In genomic region chr2:230327418-230328154, GRCh38 we compare ENCODE assay signal across 8 cellular contexts. TPM values are rescaled to one million over a fixed set of nuclear protein-coding genes. Genes with fewer than 3 reads are reported as not detected.
DNase-seq lines count a peak whose midpoint lies in the region; ATAC-seq and TF ChIP-seq lines count a peak whose summit lies in the region.

No MANE protein-coding gene starts in this region.

- no peak for TF ChIP-seq EP300 in esophagus muscularis mucosa (IDR thresholded peaks at IDR 0.05)

- ATAC-seq in HG03045 (IDR thresholded peaks at IDR 0.05; ENCODE audit: unreplicated experiment) = peak; percentile 52
- peak; percentile 29 for ATAC-seq in sciatic nerve

- BruUV-seq in PC-9 (replicated peaks; lab: Mats Ljungman, UMichigan) = TSS peak; percentile 64

- H3K4me3 ChIP-seq in PC-9 = peak overlapping the region; percentile 67
- H3K4me3 ChIP-seq in esophagus muscularis mucosa = peak overlapping the region; percentile 47 to 58 (median 53)

- H3K9me3 Mint-ChIP-seq in activated CD4-positive, alpha-beta T cell treated with anti-CD3 and anti-CD28 coated beads, Interleukin-2, amount 10 ng/mL, durations not matched to agents 7 days and 5 days = peaks cover 16% of the 10 kb centered on the region

- intact Hi-C loops in PC-9 (cut with micrococcal nuclease; ENCODE audit: unreplicated experiment) (loop anchor here (2.0 to 10.0 kb wide), 3 partner anchors 85 to 397 kb away; no protein-coding TSS in a partner anchor), esophagus muscularis mucosa (cut with DNase I) (no loop called here), sciatic nerve (cut with DNase I) (no loop called here)

- POLR2A ChIA-PET in activated CD4-positive, alpha-beta T cell treated with anti-CD3 and anti-CD28 coated beads, Interleukin-2, amount 10 ng/mL, durations not matched to agents 7 days and 5 days (lab: Charles Lee) = interaction anchor here (0.6 to 1.7 kb wide), 6 partner anchors 9 to 395 kb away, joined by 3 to 9 read pairs (median 3); partner anchors contain the start of gene SP110
- POLR2A ChIA-PET in PC-9 (lab: Charles Lee; ENCODE audit: unreplicated experiment) = no interaction called here

- H3K36me3 ChIP-seq in PC-9 (ENCODE audit: low read depth) (no peaks in the 10 kb centered on the region), esophagus muscularis mucosa (no peaks in the 10 kb centered on the region)

- CTCF ChIA-PET in activated CD4-positive, alpha-beta T cell treated with anti-CD3 and anti-CD28 coated beads, Interleukin-2, amount 10 ng/mL, durations not matched to agents 7 days and 5 days (lab: Charles Lee) = interaction anchor here (0.8 to 1.6 kb wide), 4 partner anchors 11 to 731 kb away, joined by 3 to 7 read pairs (median 5); no protein-coding TSS in a partner anchor
- CTCF ChIA-PET in PC-9 (lab: Charles Lee) = interaction anchor here (0.7 to 1.0 kb wide), 2 partner anchors 167 to 273 kb away, joined by 3 to 7 read pairs; no protein-coding TSS in a partner anchor

- H3K36me3 Mint-ChIP-seq in activated CD4-positive, alpha-beta T cell treated with anti-CD3 and anti-CD28 coated beads, Interleukin-2, amount 10 ng/mL, durations not matched to agents 7 days and 5 days (ENCODE audit: low read depth) = peaks cover 75% of the 10 kb centered on the region

- TF ChIP-seq POLR2A in esophagus muscularis mucosa (IDR thresholded peaks at IDR 0.05; ENCODE audit: low read depth) = no peak

- peak overlapping the region; percentile 87 for H3K4me3 Mint-ChIP-seq in activated CD4-positive, alpha-beta T cell treated with anti-CD3 and anti-CD28 coated beads, Interleukin-2, amount 10 ng/mL, durations not matched to agents 7 days and 5 days

- no peak for DNase-seq in activated CD4-positive, alpha-beta T cell treated with anti-CD3 and anti-CD28 coated beads, Interleukin-2, amount 10 ng/mL, durations not matched to agents 7 days and 5 days
- DNase-seq in activated CD4-positive, alpha-beta T cell treated with anti-CD3 and anti-CD28 coated beads for 4 hours = no peak
- DNase-seq in PC-9 = peak in 1 of 2 experiments; percentile 57
- no peak for DNase-seq in esophagus muscularis mucosa (ENCODE audit: extremely low spot score)
- DNase-seq in sciatic nerve (ENCODE audit: low spot score) = no peak
- DNase-seq in occipital lobe (lab: John Stamatoyannopoulos, UW) = no peak
- no peak for DNase-seq in AG08395 (ENCODE audit: low spot score)

- H3K27ac ChIP-seq in PC-9 (peak overlapping the region; percentile 58), esophagus muscularis mucosa (replicated peaks in 1 of 4) (peak overlapping the region; percentile 38 to 71 (median 68))

- H3K9me3 ChIP-seq in PC-9 (ENCODE audit: insufficient read depth, low read depth) (no peaks in the 10 kb centered on the region), esophagus muscularis mucosa (peaks cover 0 to 4% (median 2%) of the 10 kb centered on the region in 4 donors)

- H3K4me1 Mint-ChIP-seq in activated CD4-positive, alpha-beta T cell treated with anti-CD3 and anti-CD28 coated beads, Interleukin-2, amount 10 ng/mL, durations not matched to agents 7 days and 5 days = peaks cover 72% of the 10 kb centered on the region

- WGBS in esophagus muscularis mucosa = 72% methylated on average over 5 of the region's 5 CpGs

- H3F3A ChIP-seq in PC-9 (ENCODE audit: insufficient read depth, low read depth) = 0 out of 2 replicates have a peak, but pooled peaks cover 13% of the 10 kb centered on the region

- peak overlapping the region; percentile 88 for H2AFZ ChIP-seq in PC-9

- no peaks in the 10 kb centered on the region for H3K79me2 ChIP-seq in PC-9 (ENCODE audit: low read depth)

- H3K27ac Mint-ChIP-seq in activated CD4-positive, alpha-beta T cell treated with anti-CD3 and anti-CD28 coated beads, Interleukin-2, amount 10 ng/mL, durations not matched to agents 7 days and 5 days = peak overlapping the region; percentile 96

- H3K27me3 Mint-ChIP-seq in activated CD4-positive, alpha-beta T cell treated with anti-CD3 and anti-CD28 coated beads, Interleukin-2, amount 10 ng/mL, durations not matched to agents 7 days and 5 days = no peaks in the 10 kb centered on the region

- no peaks in the 10 kb centered on the region for H4K20me1 ChIP-seq in PC-9 (ENCODE audit: insufficient read depth)

- no peaks in the 10 kb centered on the region for H3K9me2 ChIP-seq in PC-9 (ENCODE audit: insufficient read depth)

- no peak for TF ChIP-seq CTCF in PC-9 (conservative IDR thresholded peaks at IDR 0.05)
- TF ChIP-seq CTCF in esophagus muscularis mucosa (IDR thresholded peaks at IDR 0.05) = no peak

- H3K4me1 ChIP-seq in PC-9 (replicated peaks; ENCODE audit: insufficient read depth) (peaks cover 19% of the 10 kb centered on the region; the same call in 1 of the 2 replicates), esophagus muscularis mucosa (peaks cover 5 to 29% (median 7%) of the 10 kb centered on the region in 4 donors)

- no peaks in the 10 kb centered on the region for H3K27me3 ChIP-seq in PC-9 (ENCODE audit: insufficient read depth, low read depth)
- H3K27me3 ChIP-seq in esophagus muscularis mucosa = no peaks in the 10 kb centered on the region

- H3K4me2 ChIP-seq in PC-9 = peak overlapping the region; percentile 85

RNA-seq across cellular contexts. Expression of gene SP140L, which starts 0.6 kb away (rescaled TPM):
- total RNA-seq in activated CD4-positive, alpha-beta T cell treated with anti-CD3 and anti-CD28 coated beads, Interleukin-2, amount 10 ng/mL, durations not matched to agents 7 days and 5 days = 100 to 1,000 TPM in 1 of 2 experiments, 10 to 100 TPM in 1; 95.1 to 101 TPM
- total RNA-seq in PC-9 (2021) (15.1 and 23.6 TPM in 2 replicates), esophagus muscularis mucosa (1 to 10 TPM; 4.4 to 8.3 (median 6.8) TPM), sciatic nerve (26.2 TPM), occipital lobe (0.47 TPM)
